Comparison of ENCODE assay signal across 1 cellular context in the genomic region with DNA sequence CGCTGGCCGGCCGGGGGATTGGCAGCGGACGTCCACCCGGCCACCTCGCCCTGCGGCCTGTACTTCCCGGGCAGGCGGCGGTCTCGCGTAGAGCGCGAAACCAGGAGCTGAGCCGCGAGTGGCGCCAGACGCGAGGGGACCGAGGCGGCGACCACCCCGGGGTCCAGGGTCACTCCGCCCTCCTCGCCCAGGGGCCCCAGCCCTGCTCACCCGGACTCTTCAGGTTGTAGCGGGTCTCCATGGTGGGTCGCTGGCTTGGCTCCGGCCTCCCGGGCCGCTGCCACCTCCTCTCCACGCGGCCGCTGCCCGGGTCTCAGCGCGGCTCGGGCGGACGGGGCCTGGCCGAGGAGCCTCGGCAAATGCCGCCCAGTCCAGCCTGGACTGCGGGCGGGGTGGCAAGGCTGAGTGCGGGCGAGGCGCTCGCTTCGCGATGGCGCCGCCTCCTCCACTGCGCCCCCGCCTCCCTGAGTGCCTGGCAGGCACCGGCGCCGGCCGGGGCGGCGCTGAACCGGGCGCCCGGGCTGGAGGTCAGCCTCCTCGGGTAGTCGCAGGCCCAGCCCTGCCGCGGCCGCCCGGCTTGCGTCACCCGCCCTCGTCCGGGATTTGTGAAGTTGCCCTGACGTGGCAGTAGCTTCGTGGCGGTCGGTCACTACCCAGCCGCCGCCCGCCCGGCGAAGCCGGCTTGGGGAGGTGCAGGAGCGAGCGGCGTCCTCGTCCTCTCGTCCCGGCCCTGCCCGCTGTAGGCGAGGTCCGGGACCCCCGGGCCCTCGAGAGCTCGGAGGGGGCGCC.
TF ChIP-seq lines count a peak whose summit lies in the region.

A gene with protein sequence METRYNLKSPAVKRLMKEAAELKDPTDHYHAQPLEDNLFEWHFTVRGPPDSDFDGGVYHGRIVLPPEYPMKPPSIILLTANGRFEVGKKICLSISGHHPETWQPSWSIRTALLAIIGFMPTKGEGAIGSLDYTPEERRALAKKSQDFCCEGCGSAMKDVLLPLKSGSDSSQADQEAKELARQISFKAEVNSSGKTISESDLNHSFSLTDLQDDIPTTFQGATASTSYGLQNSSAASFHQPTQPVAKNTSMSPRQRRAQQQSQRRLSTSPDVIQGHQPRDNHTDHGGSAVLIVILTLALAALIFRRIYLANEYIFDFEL (minus strand): TSS at position 394 of the 789 bp plus-strand sequence. CDS start 153 bp downstream, at position 241.

TF ChIP-seq in A549, 52 proteins besides CTCF, POLR2A, EP300 and RAD21 (continued from another document):
- TF ChIP-seq, protein P1, sequence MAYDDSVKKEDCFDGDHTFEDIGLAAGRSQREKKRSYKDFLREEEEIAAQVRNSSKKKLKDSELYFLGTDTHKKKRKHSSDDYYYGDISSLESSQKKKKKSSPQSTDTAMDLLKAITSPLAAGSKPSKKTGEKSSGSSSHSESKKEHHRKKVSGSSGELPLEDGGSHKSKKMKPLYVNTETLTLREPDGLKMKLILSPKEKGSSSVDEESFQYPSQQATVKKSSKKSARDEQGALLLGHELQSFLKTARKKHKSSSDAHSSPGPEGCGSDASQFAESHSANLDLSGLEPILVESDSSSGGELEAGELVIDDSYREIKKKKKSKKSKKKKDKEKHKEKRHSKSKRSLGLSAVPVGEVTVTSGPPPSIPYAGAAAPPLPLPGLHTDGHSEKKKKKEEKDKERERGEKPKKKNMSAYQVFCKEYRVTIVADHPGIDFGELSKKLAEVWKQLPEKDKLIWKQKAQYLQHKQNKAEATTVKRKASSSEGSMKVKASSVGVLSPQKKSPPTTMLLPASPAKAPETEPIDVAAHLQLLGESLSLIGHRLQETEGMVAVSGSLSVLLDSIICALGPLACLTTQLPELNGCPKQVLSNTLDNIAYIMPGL (CRISPR knock-in tag; IDR thresholded peaks at IDR 0.05; ENCODE audit: borderline replicate concordance) = peak; percentile 85
- TF ChIP-seq MYC (IDR thresholded peaks at IDR 0.05; ENCODE audit: borderline replicate concordance, low read length) (peak; percentile 16; the same call in 1 of the 2 replicates), KDM5A (IDR thresholded peaks at IDR 0.05) (no peak), CEBPB (IDR thresholded peaks at IDR 0.05) (peak; percentile 9 to 39; a peak in 1 of 4 replicates), TP53 (CRISPR knock-in tag; IDR thresholded peaks at IDR 0.05) (peak; percentile 37; the same call in 1 of the 2 replicates), RARB (CRISPR knock-in tag; IDR thresholded peaks at IDR 0.05) (no peak), PHF8 (IDR thresholded peaks at IDR 0.05; ENCODE audit: borderline replicate concordance, low read depth) (peak; percentile 98), NR3C1 (IDR thresholded peaks at IDR 0.05) (no peak)
- TF ChIP-seq, protein P2, sequence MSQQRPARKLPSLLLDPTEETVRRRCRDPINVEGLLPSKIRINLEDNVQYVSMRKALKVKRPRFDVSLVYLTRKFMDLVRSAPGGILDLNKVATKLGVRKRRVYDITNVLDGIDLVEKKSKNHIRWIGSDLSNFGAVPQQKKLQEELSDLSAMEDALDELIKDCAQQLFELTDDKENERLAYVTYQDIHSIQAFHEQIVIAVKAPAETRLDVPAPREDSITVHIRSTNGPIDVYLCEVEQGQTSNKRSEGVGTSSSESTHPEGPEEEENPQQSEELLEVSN (IDR thresholded peaks at IDR 0.05; ENCODE audit: borderline replicate concordance, low read depth) = peak; percentile 49; the same call in 1 of the 2 replicates
